1 cellular context compared by ENCODE assay signal in the genomic region with DNA sequence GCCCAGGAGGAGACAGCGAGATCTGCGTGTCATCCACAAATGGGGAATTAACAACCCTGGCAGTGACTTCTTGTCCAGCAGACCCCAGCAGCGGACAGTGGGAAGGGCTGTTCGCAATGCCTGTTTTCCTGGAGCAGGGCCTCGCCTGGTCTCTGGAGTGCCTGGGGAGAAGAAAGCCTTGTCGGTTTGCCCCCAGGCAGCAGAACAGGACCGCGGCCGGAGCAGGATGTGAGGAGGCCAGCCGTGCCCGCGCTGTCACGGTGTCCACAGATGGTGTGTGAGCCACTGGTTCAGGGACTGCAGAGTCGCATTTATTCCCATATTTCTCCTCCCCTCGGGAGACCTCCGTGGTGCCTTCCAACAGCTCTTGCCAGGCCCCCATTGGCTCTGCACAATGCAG.
TF ChIP-seq lines count a peak whose summit lies in the region.

No MANE protein-coding gene starts in this region.

TF ChIP-seq in SK-N-SH, 30 proteins besides CTCF, POLR2A, EP300 and RAD21 (continued from another document):
- TF ChIP-seq MXI1 (IDR thresholded peaks at IDR 0.05; ENCODE audit: low read depth, low read length) = no peak
- no peak for TF ChIP-seq MEF2A (IDR thresholded peaks at IDR 0.05; ENCODE audit: borderline replicate concordance, low read depth)
- TF ChIP-seq USF1 (IDR thresholded peaks at IDR 0.05; ENCODE audit: borderline replicate concordance, low read depth) = no peak
- TF ChIP-seq NRF1 (IDR thresholded peaks at IDR 0.05; ENCODE audit: low read depth, low read length) = no peak
- no peak for TF ChIP-seq RFX5 (IDR thresholded peaks at IDR 0.05; ENCODE audit: low read length)
- TF ChIP-seq RCOR1 (IDR thresholded peaks at IDR 0.05; ENCODE audit: low read length) = no peak
- TF ChIP-seq, protein P1, sequence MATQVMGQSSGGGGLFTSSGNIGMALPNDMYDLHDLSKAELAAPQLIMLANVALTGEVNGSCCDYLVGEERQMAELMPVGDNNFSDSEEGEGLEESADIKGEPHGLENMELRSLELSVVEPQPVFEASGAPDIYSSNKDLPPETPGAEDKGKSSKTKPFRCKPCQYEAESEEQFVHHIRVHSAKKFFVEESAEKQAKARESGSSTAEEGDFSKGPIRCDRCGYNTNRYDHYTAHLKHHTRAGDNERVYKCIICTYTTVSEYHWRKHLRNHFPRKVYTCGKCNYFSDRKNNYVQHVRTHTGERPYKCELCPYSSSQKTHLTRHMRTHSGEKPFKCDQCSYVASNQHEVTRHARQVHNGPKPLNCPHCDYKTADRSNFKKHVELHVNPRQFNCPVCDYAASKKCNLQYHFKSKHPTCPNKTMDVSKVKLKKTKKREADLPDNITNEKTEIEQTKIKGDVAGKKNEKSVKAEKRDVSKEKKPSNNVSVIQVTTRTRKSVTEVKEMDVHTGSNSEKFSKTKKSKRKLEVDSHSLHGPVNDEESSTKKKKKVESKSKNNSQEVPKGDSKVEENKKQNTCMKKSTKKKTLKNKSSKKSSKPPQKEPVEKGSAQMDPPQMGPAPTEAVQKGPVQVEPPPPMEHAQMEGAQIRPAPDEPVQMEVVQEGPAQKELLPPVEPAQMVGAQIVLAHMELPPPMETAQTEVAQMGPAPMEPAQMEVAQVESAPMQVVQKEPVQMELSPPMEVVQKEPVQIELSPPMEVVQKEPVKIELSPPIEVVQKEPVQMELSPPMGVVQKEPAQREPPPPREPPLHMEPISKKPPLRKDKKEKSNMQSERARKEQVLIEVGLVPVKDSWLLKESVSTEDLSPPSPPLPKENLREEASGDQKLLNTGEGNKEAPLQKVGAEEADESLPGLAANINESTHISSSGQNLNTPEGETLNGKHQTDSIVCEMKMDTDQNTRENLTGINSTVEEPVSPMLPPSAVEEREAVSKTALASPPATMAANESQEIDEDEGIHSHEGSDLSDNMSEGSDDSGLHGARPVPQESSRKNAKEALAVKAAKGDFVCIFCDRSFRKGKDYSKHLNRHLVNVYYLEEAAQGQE (IDR thresholded peaks at IDR 0.05; ENCODE audit: low read depth, low read length) = no peak
- no peak for TF ChIP-seq GATA2 (CRISPR knock-in tag; IDR thresholded peaks at IDR 0.05)
TF ChIP-seq in SK-N-SH: peak in this region for 0.
